1 cellular context compared by ENCODE assay signal in the genomic region with DNA sequence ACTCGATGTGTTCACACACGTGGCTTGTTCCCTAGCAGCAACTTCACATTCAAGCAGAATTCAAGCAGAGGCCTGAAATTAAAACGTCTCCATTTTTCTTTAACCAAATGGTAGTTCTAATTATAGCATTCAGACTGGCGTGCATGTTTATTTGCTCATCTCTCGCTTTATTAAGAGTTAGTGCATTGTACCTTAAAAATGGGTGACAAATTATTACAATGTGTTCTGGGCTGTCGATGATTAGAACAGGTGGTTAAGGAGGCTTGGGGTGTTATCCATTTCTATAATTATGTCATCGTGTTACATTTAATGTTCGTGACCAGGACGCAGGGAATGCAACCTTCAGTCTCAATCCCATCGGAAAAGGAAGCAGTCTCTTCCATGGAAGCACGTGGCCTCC.
TF ChIP-seq lines count a peak whose summit lies in the region.

No MANE protein-coding gene starts in this region.

TF ChIP-seq in HepG2, 621 proteins besides CTCF, POLR2A, EP300 and RAD21 (continued from another document):
- TF ChIP-seq, protein P1, sequence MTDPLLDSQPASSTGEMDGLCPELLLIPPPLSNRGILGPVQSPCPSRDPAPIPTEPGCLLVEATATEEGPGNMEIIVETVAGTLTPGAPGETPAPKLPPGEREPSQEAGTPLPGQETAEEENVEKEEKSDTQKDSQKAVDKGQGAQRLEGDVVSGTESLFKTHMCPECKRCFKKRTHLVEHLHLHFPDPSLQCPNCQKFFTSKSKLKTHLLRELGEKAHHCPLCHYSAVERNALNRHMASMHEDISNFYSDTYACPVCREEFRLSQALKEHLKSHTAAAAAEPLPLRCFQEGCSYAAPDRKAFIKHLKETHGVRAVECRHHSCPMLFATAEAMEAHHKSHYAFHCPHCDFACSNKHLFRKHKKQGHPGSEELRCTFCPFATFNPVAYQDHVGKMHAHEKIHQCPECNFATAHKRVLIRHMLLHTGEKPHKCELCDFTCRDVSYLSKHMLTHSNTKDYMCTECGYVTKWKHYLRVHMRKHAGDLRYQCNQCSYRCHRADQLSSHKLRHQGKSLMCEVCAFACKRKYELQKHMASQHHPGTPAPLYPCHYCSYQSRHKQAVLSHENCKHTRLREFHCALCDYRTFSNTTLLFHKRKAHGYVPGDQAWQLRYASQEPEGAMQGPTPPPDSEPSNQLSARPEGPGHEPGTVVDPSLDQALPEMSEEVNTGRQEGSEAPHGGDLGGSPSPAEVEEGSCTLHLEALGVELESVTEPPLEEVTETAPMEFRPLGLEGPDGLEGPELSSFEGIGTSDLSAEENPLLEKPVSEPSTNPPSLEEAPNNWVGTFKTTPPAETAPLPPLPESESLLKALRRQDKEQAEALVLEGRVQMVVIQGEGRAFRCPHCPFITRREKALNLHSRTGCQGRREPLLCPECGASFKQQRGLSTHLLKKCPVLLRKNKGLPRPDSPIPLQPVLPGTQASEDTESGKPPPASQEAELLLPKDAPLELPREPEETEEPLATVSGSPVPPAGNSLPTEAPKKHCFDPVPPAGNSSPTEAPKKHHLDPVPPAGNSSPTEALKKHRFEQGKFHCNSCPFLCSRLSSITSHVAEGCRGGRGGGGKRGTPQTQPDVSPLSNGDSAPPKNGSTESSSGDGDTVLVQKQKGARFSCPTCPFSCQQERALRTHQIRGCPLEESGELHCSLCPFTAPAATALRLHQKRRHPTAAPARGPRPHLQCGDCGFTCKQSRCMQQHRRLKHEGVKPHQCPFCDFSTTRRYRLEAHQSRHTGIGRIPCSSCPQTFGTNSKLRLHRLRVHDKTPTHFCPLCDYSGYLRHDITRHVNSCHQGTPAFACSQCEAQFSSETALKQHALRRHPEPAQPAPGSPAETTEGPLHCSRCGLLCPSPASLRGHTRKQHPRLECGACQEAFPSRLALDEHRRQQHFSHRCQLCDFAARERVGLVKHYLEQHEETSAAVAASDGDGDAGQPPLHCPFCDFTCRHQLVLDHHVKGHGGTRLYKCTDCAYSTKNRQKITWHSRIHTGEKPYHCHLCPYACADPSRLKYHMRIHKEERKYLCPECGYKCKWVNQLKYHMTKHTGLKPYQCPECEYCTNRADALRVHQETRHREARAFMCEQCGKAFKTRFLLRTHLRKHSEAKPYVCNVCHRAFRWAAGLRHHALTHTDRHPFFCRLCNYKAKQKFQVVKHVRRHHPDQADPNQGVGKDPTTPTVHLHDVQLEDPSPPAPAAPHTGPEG (CRISPR knock-in tag; IDR thresholded peaks at IDR 0.05) = no peak
TF ChIP-seq in HepG2: peak in this region for 1.
